12 cellular contexts compared by ENCODE assay signal in genomic region chr12:14957769-14958168, GRCh38. TPM values are rescaled to one million over a fixed set of nuclear protein-coding genes. Genes with fewer than 3 reads are reported as not detected.
A peak's percentile ranks its signal among the peaks of the same experiment; 100 is the strongest.
DNase-seq lines count a peak whose midpoint lies in the region; ATAC-seq and TF ChIP-seq lines count a peak whose summit lies in the region.
"Had no signal": no experiment of that assay in that cellular context is flagged by ENCODE, and none has a peak within 500 bp of the region (broad histone marks: within the 10 kb centered on the region; RNA-seq: fewer than 3 reads in every experiment).

No MANE protein-coding gene starts in this region.

- ATAC-seq in GM23338 (no peak), HG03520 (IDR thresholded peaks at IDR 0.05; ENCODE audit: unreplicated experiment) (no peak)

- TF ChIP-seq CTCF in GM23338 (conservative IDR thresholded peaks at IDR 0.05; ENCODE audit: low read depth in 2 of 2), result no peak
- TF ChIP-seq CTCF in ascending aorta (IDR thresholded peaks at IDR 0.05), result no peak
- TF ChIP-seq CTCF in osteoblast (IDR thresholded peaks at IDR 0.05; ENCODE audit: extremely low read depth, low read depth, low read length), result no peak

- H3K27ac Mint-ChIP-seq in GM23338, result no peak overlapping the region

- H3K9me2 ChIP-seq in GM23338 (ENCODE audit: insufficient read depth), result no peaks in the 10 kb centered on the region

- H3K4me1 ChIP-seq in GM23338 (ENCODE audit: insufficient read depth) (no peaks in the 10 kb centered on the region), ascending aorta (peaks cover 6 to 26% of the 10 kb centered on the region in 2 donors), osteoblast (ENCODE audit: insufficient read depth, low read length) (peaks cover 13% of the 10 kb centered on the region)

- H3K36me3 Mint-ChIP-seq in GM23338 (ENCODE audit: low read depth), result no peaks in the 10 kb centered on the region

- H3K27ac ChIP-seq in GM23338 (ENCODE audit: low read depth) (no peak overlapping the region), ascending aorta (peak overlapping the region; percentile 70), osteoblast (ENCODE audit: low read depth, low read length) (no peak overlapping the region)

- no peaks in the 10 kb centered on the region for H3F3A ChIP-seq in GM23338 (replicated peaks; ENCODE audit: low read depth)

- no peaks in the 10 kb centered on the region for H3K27me3 Mint-ChIP-seq in GM23338 (ENCODE audit: insufficient read depth, low read depth, poor library complexity)

- H3K4me3 ChIP-seq in GM23338, result no peak overlapping the region
- peak overlapping the region; percentile 8 to 66 for H3K4me3 ChIP-seq in ascending aorta
- H3K4me3 ChIP-seq in osteoblast (ENCODE audit: insufficient read depth, low read length), result no peak overlapping the region

- H3K79me2 ChIP-seq in GM23338 (replicated peaks; ENCODE audit: insufficient read depth) (no peaks in the 10 kb centered on the region), osteoblast (ENCODE audit: insufficient read depth, low read length) (no peaks in the 10 kb centered on the region)

- H3K36me3 ChIP-seq in GM23338 (ENCODE audit: insufficient read depth) (no peaks in the 10 kb centered on the region), ascending aorta (no peaks in the 10 kb centered on the region), osteoblast (ENCODE audit: insufficient read depth, low read length) (no peaks in the 10 kb centered on the region)

- DNase-seq in CD1c-positive myeloid dendritic cell (ENCODE audit: extremely low spot score) (peak; percentile 56), GM23338 (ENCODE audit: low spot score) (no peak), ascending aorta (ENCODE audit: low spot score in 2 of 2) (no peak), osteoblast (ENCODE audit: insufficient read length, low spot score, missing footprints) (no peak), NCI-H69 (lab: John Stamatoyannopoulos, UW) (no peak), globus pallidus (ENCODE audit: low spot score) (no peak)
- no peak for DNase-seq in stimulated activated naive CD4-positive, alpha-beta T cell (lab: John Stamatoyannopoulos, UW)
- DNase-seq: EL, NCI-H187 treated with DMSO at 0.1 percent for 48 hours had no signal

- peaks cover 18% of the 10 kb centered on the region for H3K4me1 Mint-ChIP-seq in GM23338

- intact Hi-C loops in ascending aorta (cut with DNase I), result no loop called here

- H3K4me2 ChIP-seq in GM23338, result no peak overlapping the region
- no peak overlapping the region for H3K4me2 ChIP-seq in osteoblast (ENCODE audit: insufficient read depth, low read length)

- no peak overlapping the region for H3K4me3 Mint-ChIP-seq in GM23338

- H4K20me1 ChIP-seq in GM23338 (replicated peaks; ENCODE audit: insufficient read depth) (no peaks in the 10 kb centered on the region), osteoblast (ENCODE audit: insufficient read depth, low read length) (no peaks in the 10 kb centered on the region)

- H2AFZ ChIP-seq in GM23338, result peak overlapping the region; percentile 64; the same call in 1 of the 2 replicates
- H2AFZ ChIP-seq in osteoblast (ENCODE audit: low read length), result peak overlapping the region; percentile 54

- H3K27me3 ChIP-seq in GM23338 (ENCODE audit: insufficient read depth), result no peaks in the 10 kb centered on the region
- H3K27me3 ChIP-seq in ascending aorta, result no peaks in the 10 kb centered on the region
- no peaks in the 10 kb centered on the region for H3K27me3 ChIP-seq in osteoblast (ENCODE audit: insufficient read depth, low read length)

- no peaks in the 10 kb centered on the region for H3K9me3 Mint-ChIP-seq in GM23338

- no peaks in the 10 kb centered on the region for H3K9me3 ChIP-seq in ascending aorta
- no peaks in the 10 kb centered on the region for H3K9me3 ChIP-seq in osteoblast (ENCODE audit: low read depth, low read length)

TF ChIP-seq in GM23338, 12 proteins besides CTCF, POLR2A, EP300 and RAD21 (continues in another document):
- TF ChIP-seq EZH2phosphoT487 (IDR thresholded peaks at IDR 0.05; ENCODE audit: unreplicated experiment) (no peak), REST (IDR thresholded peaks at IDR 0.05; ENCODE audit: unreplicated experiment) (no peak), ZNF331 (CRISPR knock-in tag; IDR thresholded peaks at IDR 0.05; ENCODE audit: low read depth) (no peak)

RNA-seq across cellular contexts. Expression of gene ARHGDIB, which starts 3.6 kb away (rescaled TPM):
- not detected in 2 replicates for total RNA-seq in GM23338 (2014; rRNA removed; shearing (Covaris generic))
- 0.89 and 1.8 TPM in 2 replicates for polyA plus RNA-seq in GM23338 (2016; fragmentation: Nextera tagmentation; extraction: Ambion mirVana)
- total RNA-seq in ascending aorta (87.1 TPM), osteoblast (1.5 and 7.2 TPM in 2 replicates)

RNA-seq across cellular contexts. Expression of gene PDE6H, which starts 15.1 kb away (rescaled TPM):
- total RNA-seq in GM23338 (2014; rRNA removed; shearing (Covaris generic)), result not detected in 2 replicates
- polyA plus RNA-seq in GM23338 (2016; fragmentation: Nextera tagmentation; extraction: Ambion mirVana), result not detected in 2 replicates
- not detected for total RNA-seq in ascending aorta
- not detected in 2 replicates for total RNA-seq in osteoblast
- total RNA-seq: T-helper 1 cell treated with Interleukin-12 subunit alpha and Interleukin-12 subunit beta and Interleukin-4 antibody, amounts not matched to agents 30 ng/mL and 1 ng/mL, for 36 hours had no signal
- polyA plus RNA-seq: adipose tissue had no signal

RNA-seq across cellular contexts. Expression of gene ERP27, which starts 19.4 kb away (rescaled TPM):
- not detected in 2 replicates for total RNA-seq in GM23338 (2014; rRNA removed; shearing (Covaris generic))
- not detected in 2 replicates for polyA plus RNA-seq in GM23338 (2016; fragmentation: Nextera tagmentation; extraction: Ambion mirVana)
- not detected for total RNA-seq in ascending aorta
- not detected in 2 replicates for total RNA-seq in osteoblast

Comparison
In these comparisons a context has a peak if more than half of its experiments do, and no peak if none do; other contexts are left out.
1. H3K27ac ChIP-seq: peak in ascending aorta (2 of 2); none in GM23338 (single experiment) and osteoblast (single experiment).
2. H3K4me3 ChIP-seq: peak in ascending aorta (2 of 2); none in GM23338 (single experiment) and osteoblast (single experiment).
3. RNA of gene ARHGDIB, which starts 3.6 kb away (total RNA-seq): 87.1 TPM in ascending aorta (single experiment); 1.5 to 7.2 TPM in osteoblast and not detected in GM23338; every median in the first group is over 10 times any median in the second.